ENCODE assay signal across 8 cellular contexts in genomic region chr14:59275668-59276067, GRCh38.
DNase-seq lines count a peak whose midpoint lies in the region; ATAC-seq, FAIRE-seq and TF ChIP-seq lines count a peak whose summit lies in the region.

No MANE protein-coding gene starts in this region.

- no peaks in the 10 kb centered on the region for H3K27me3 ChIP-seq in HepG2 (ENCODE audit: control insufficient read depth in 1 of 2, insufficient read depth in 2 of 2, low read length in 2 of 2)

- no peaks in the 10 kb centered on the region for H4K20me1 ChIP-seq in HepG2 (ENCODE audit: insufficient read depth, low read length)

- in situ Hi-C loops in HepG2 (cut with HindIII; ENCODE audit: extremely low pct_ligation_motif_present, low pct_unique_long_range_greater_than_20kb), result no loop called here

- no peak for FAIRE-seq in HepG2 (lab: Jason Lieb, UNC)

- intact Hi-C loops in HepG2 (cut with micrococcal nuclease; ENCODE audit: unreplicated experiment), result loop anchor here (5.0 kb wide), 1 partner anchor 37 kb away; no protein-coding TSS in a partner anchor

- H3K9me3 ChIP-seq in HepG2 (ENCODE audit: low read length), result no peaks in the 10 kb centered on the region

- peak; percentile 86 for ATAC-seq in GM21423 (IDR thresholded peaks at IDR 0.05; ENCODE audit: unreplicated experiment)
- ATAC-seq in HG03575 (IDR thresholded peaks at IDR 0.05; ENCODE audit: extremely low read depth, insufficient number of reproducible peaks, low FRiP score, unreplicated experiment), result peak; percentile 96
- ATAC-seq in HepG2, result peak; percentile 75

- H3K27ac ChIP-seq in HepG2 (ENCODE audit: extremely low read length, insufficient read depth, low read length) (no peak overlapping the region), caudate nucleus (ENCODE audit: low read depth, low read length) (no peak overlapping the region)

- no peak for TF ChIP-seq POLR2A in HepG2 (IDR thresholded peaks at IDR 0.05; ENCODE audit: insufficient read depth in 1 of 2, low read depth in 2 of 2, low read length in 2 of 2)

- no peak overlapping the region for H3K4me2 ChIP-seq in HepG2 (ENCODE audit: low read depth, low read length)

- H2AFZ ChIP-seq in HepG2 (ENCODE audit: low read length), result no peak overlapping the region

- DNase-seq in ELR (ENCODE audit: low read depth) (peak; percentile 97), amniotic epithelial cell (ENCODE audit: low read depth) (peak; percentile 92), HepG2 (ENCODE audit: low spot score) (peak; percentile 66), caudate nucleus (lab: John Stamatoyannopoulos, UW) (no peak), cerebellum (ENCODE audit: low spot score) (no peak), NCI-H1105 (lab: John Stamatoyannopoulos, UW) (no peak)

- TF ChIP-seq RAD21 in HepG2 (CRISPR knock-in tag; IDR thresholded peaks at IDR 0.05), result no peak

- no peaks in the 10 kb centered on the region for H3K36me3 ChIP-seq in HepG2 (replicated peaks in 1 of 2; ENCODE audit: control insufficient read depth in 1 of 2, insufficient read depth in 2 of 2, low read length in 2 of 2)

- CTCF ChIA-PET in HepG2 (lab: Yijun Ruan, JAX; ENCODE audit: low intra/inter-chr PET ratio, low total read pairs), result no interaction called here

- H3K79me2 ChIP-seq in HepG2 (ENCODE audit: insufficient read depth, low read length), result no peaks in the 10 kb centered on the region

- POLR2A ChIA-PET in HepG2 (lab: Yijun Ruan, JAX), result interaction anchor here (1.0 to 1.8 kb wide), 5 partner anchors 13 to 208 kb away, joined by 3 to 8 read pairs (median 4); partner anchors contain the start of genes DAAM1 and L3HYPDH

- no peak for TF ChIP-seq EP300 in HepG2 (IDR thresholded peaks at IDR 0.05; ENCODE audit: low read depth in 2 of 2, low read length in 2 of 2)
- TF ChIP-seq EP300 in HepG2 (CRISPR knock-in tag; IDR thresholded peaks at IDR 0.05; ENCODE audit: borderline replicate concordance), result no peak

- H3K4me1 ChIP-seq in HepG2 (ENCODE audit: insufficient read depth, low read length), result peaks cover 34% of the 10 kb centered on the region

- H3K9ac ChIP-seq in HepG2 (ENCODE audit: insufficient read depth, low read depth, low read length), result no peak overlapping the region

- no peak overlapping the region for H3K4me3 ChIP-seq in HepG2 (replicated peaks in 1 of 3; ENCODE audit: insufficient read depth in 1 of 3, low read depth in 2 of 3, low read length in 3 of 3)

- no TSS peak for BruUV-seq in HepG2 (replicated peaks; lab: Mats Ljungman, UMichigan)

- TF ChIP-seq CTCF in HepG2 (CRISPR knock-in tag; IDR thresholded peaks at IDR 0.05), result no peak

TF ChIP-seq in HepG2, 621 proteins besides CTCF, POLR2A, EP300 and RAD21 (continues in another document):
- TF ChIP-seq IKZF5 (CRISPR knock-in tag; IDR thresholded peaks at IDR 0.05), result no peak
- TF ChIP-seq HOMEZ (CRISPR knock-in tag; IDR thresholded peaks at IDR 0.05; ENCODE audit: low read depth), result peak; percentile 89; the same call in 1 of the 2 replicates
- no peak for TF ChIP-seq TAF15 (IDR thresholded peaks at IDR 0.05; ENCODE audit: low read depth, low read length, poor library complexity, severe bottlenecking)
- no peak for TF ChIP-seq PHF21A (CRISPR knock-in tag; IDR thresholded peaks at IDR 0.05)
- peak; percentile 40; the same call in 1 of the 2 replicates for TF ChIP-seq ARID5B (CRISPR knock-in tag; IDR thresholded peaks at IDR 0.05)
- no peak for TF ChIP-seq REPIN1 (CRISPR knock-in tag; IDR thresholded peaks at IDR 0.05; ENCODE audit: borderline replicate concordance, low read depth)
- no peak for TF ChIP-seq HIC2 (CRISPR knock-in tag; IDR thresholded peaks at IDR 0.05; ENCODE audit: low read depth)

Comparison
In these comparisons a context has a peak if more than half of its experiments do, and no peak if none do; other contexts are left out.
1. DNase-seq: peak in ELR (single experiment), amniotic epithelial cell (single experiment) and HepG2 (single experiment); none in caudate nucleus (0 of 61), cerebellum (single experiment) and NCI-H1105 (single experiment).
2. Peak in every context shown above with its lines, with median percentiles within 50 percentile points of each other: ATAC-seq.